ENCODE assay signal across 31 cellular contexts in the genomic region with DNA sequence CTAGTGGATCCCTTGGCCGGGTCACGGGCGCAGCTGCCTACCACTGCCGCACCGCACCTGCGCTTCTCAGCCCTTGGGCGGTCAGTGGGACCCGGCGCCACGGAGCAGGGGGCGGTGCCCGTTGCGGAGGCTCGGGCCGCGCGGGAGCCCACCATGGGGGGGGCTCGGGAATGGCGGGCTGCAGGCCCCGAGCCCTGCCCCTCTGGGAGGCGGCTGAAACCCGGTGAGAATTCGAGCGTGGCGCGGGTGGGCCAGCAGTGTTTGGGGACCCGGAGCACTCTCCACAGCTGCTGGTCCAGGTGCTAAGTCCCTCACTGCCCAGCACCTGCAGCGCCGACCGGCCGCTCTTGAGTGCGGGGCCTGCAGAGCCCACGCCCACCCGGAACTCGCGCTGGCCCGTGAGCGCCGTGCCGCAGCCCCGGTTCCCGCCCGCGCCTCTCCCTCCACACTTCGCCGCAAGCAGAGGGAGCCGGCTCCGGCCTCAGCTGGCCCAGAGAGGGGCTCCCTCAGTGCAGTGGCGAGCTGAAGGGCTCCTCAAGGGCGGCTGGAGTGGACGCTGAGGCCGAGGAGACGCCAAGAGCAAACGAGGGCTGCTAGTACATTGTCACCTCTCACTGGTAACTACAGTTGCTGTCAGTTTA.
DNase-seq lines count a peak whose midpoint lies in the region; ATAC-seq, FAIRE-seq and TF ChIP-seq lines count a peak whose summit lies in the region.
"Had no signal": no experiment of that assay in that cellular context is flagged by ENCODE, and none has a peak within 500 bp of the region (broad histone marks: within the 10 kb centered on the region; RNA-seq: fewer than 3 reads in every experiment).

No MANE protein-coding gene starts in this region.

- peak in 1 of 2 experiments; percentile 29; a peak in 1 of 4 replicates for TF ChIP-seq RAD21 in K562 (CRISPR knock-in tag; conservative IDR thresholded peaks at IDR 0.05 in 1 of 2, IDR thresholded peaks at IDR 0.05 in 1 of 2)

- peaks cover 7% of the 10 kb centered on the region for H3K36me3 Mint-ChIP-seq in GM23338 (ENCODE audit: low read depth)
- H3K36me3 Mint-ChIP-seq: CD8-positive, alpha-beta T cell had no signal

- in situ Hi-C loops in K562 (cut with MboI): no loop called here

- intact Hi-C loops in K562 (cut with micrococcal nuclease) (no loop called here), left colon (cut with DNase I, micrococcal nuclease) (no loop called here)

- TF ChIP-seq EP300 in K562 (IDR thresholded peaks at IDR 0.05; ENCODE audit: low read length): no peak

- 15% methylated on average over 51 of the region's 54 CpGs for WGBS in K562 (ENCODE audit: insufficient coverage, low coverage, missing lambda C conversion rate)

- H2AFZ ChIP-seq in GM23338 (no peak overlapping the region), K562 (ENCODE audit: low read depth, low read length) (no peak overlapping the region)

- no peaks in the 10 kb centered on the region for H3K4me1 Mint-ChIP-seq in GM23338

- H3K79me2 ChIP-seq in GM23338 (replicated peaks; ENCODE audit: insufficient read depth): no peaks in the 10 kb centered on the region
- H3K79me2 ChIP-seq in K562 (ENCODE audit: control insufficient read depth, insufficient read depth, low read length): no peaks in the 10 kb centered on the region

- no peak for TF ChIP-seq POLR2A in K562 (conservative IDR thresholded peaks at IDR 0.05)

- no peak overlapping the region for H3K27ac ChIP-seq in GM23338 (ENCODE audit: low read depth)
- H3K27ac ChIP-seq in K562 (ENCODE audit: extremely low read depth, low read depth, low read length): no peak overlapping the region
- H3K27ac ChIP-seq: KMS-11, suprapubic skin had no signal

- no TSS peak for BruUV-seq in K562 (replicated peaks; lab: Mats Ljungman, UMichigan)

- FAIRE-seq in K562 (lab: Jason Lieb, UNC): no peak
- FAIRE-seq: A549, GM18507, urothelium cell line had no signal

- H3K4me2 ChIP-seq in GM23338 (no peak overlapping the region), K562 (ENCODE audit: insufficient read depth, low read length) (no peak overlapping the region)
- H3K4me2 ChIP-seq: A549, KMS-11 had no signal

- ATAC-seq in GM23338: peak; percentile 91
- peak; percentile 75 for ATAC-seq in K562
- no peak for ATAC-seq in GM21528 (IDR thresholded peaks at IDR 0.05; ENCODE audit: low FRiP score, unreplicated experiment)
- ATAC-seq in left colon: no peak
- no peak for ATAC-seq in HG02759 (IDR thresholded peaks at IDR 0.05; ENCODE audit: unreplicated experiment)
- ATAC-seq: CD8-positive, alpha-beta T cell; effector memory CD8-positive, alpha-beta T cell; PC-3; SK-N-SH treated with all-trans-retinoic acid at 6 μM for 48 hours; T-helper 17 cell had no signal

- H3K9me3 ChIP-seq in K562 (replicated peaks; ENCODE audit: control insufficient read depth, insufficient read depth, low read depth, low read length): no peaks in the 10 kb centered on the region
- H3K9me3 ChIP-seq: A549, suprapubic skin had no signal

- DNase-seq in activated effector memory CD4-positive, alpha-beta T cell treated with anti-CD3 and anti-CD28 coated beads, Interleukin-2, amount 50 U/mL, for 16 hours: peak; percentile 67
- no peak for DNase-seq in activated effector memory CD4-positive, alpha-beta T cell treated with Interleukin-2 at 50 U/mL for 16 hours
- DNase-seq in GM23338 (ENCODE audit: low spot score) (peak; percentile 57), K562 (ENCODE audit: extremely low read depth in 1 of 4, low spot score in 3 of 4) (no peak), left colon (no peak)
- DNase-seq in stimulated activated CD4-positive, alpha-beta T cell treated with anti-CD3 and anti-CD28 coated beads, Interleukin-4, amount 100 ng/mL, for 1 hour: peak; percentile 37
- DNase-seq: activated CD4-positive, alpha-beta T cell treated with anti-CD3 and anti-CD28 coated beads for 1 hour; activated gamma-delta T cell; AML-193; CD8-positive, alpha-beta T cell; central memory CD4-positive, alpha-beta T cell; cortex of kidney; effector memory CD8-positive, alpha-beta T cell; glutamatergic neuron; GOT3; islet precursor cell; MM.1S; NCI-H1417; NCI-H2081; NCI-H226; PC-3; stimulated activated naive B cell treated with anti-CD40 and anti-IgM and Interleukin-4, amounts not matched to agents 10 μg/mL and 1 μg/mL and 100 μg/mL, for 72 hours; T-helper 17 cell had no signal

- no peaks in the 10 kb centered on the region for H3K9me2 ChIP-seq in GM23338 (ENCODE audit: insufficient read depth)

- H3K4me1 ChIP-seq in GM23338 (ENCODE audit: insufficient read depth): no peaks in the 10 kb centered on the region
- peaks cover 0 to 7% of the 10 kb centered on the region in 2 experiments; a peak in 1 of 5 replicates for H3K4me1 ChIP-seq in K562 (replicated peaks in 1 of 2; ENCODE audit: control insufficient read depth in 2 of 2, insufficient read depth in 2 of 2, low read length in 2 of 2)

- no peak overlapping the region for H3K9ac ChIP-seq in K562 (ENCODE audit: insufficient read depth in 1 of 2, low read depth in 2 of 2, low read length in 2 of 2)
- H3K9ac ChIP-seq: KMS-11 had no signal

- H3F3A ChIP-seq in GM23338 (replicated peaks; ENCODE audit: low read depth): no peaks in the 10 kb centered on the region

- CTCF ChIA-PET in K562 (lab: Yijun Ruan, JAX; ENCODE audit: low intra/inter-chr PET ratio): no interaction called here

- H3K4me3 ChIP-seq in GM23338: no peak overlapping the region
- no peak overlapping the region for H3K4me3 ChIP-seq in K562
- H3K4me3 ChIP-seq: A549, suprapubic skin had no signal

- H3K36me3 ChIP-seq in GM23338 (ENCODE audit: insufficient read depth): no peaks in the 10 kb centered on the region
- H3K36me3 ChIP-seq in K562 (ENCODE audit: control insufficient read depth, insufficient read depth, low read length): no peaks in the 10 kb centered on the region
- H3K36me3 ChIP-seq: suprapubic skin had no signal

- peak in 1 of 2 experiments; percentile 2; a peak in 2 of 4 replicates for TF ChIP-seq CTCF in GM23338 (conservative IDR thresholded peaks at IDR 0.05; ENCODE audit: low read depth in 2 of 2)
- TF ChIP-seq CTCF in K562 (IDR thresholded peaks at IDR 0.05 in 2 of 3, conservative IDR thresholded peaks at IDR 0.05 in 1 of 3; ENCODE audit: insufficient read depth in 2 of 3, low read depth in 1 of 3, low read length in 3 of 3): 0 out of 6 replicates have a peak, but pooled peaks of 1 of the 3 experiments have one; percentile 10

- H3K27me3 ChIP-seq in GM23338 (ENCODE audit: insufficient read depth): no peaks in the 10 kb centered on the region
- H3K27me3 ChIP-seq in K562 (ENCODE audit: control insufficient read depth in 2 of 2, insufficient read depth in 2 of 2, low read length in 2 of 2): no peaks in the 10 kb centered on the region
- H3K27me3 ChIP-seq: suprapubic skin had no signal

- H3K4me3 Mint-ChIP-seq in GM23338: no peak overlapping the region
- H3K4me3 Mint-ChIP-seq: CD8-positive, alpha-beta T cell; effector memory CD8-positive, alpha-beta T cell; stimulated activated naive B cell treated with anti-CD40 and anti-IgM and Interleukin-4, amounts not matched to agents 10 μg/mL and 1 μg/mL and 100 μg/mL, for 72 hours; T-helper 17 cell had no signal

- H3K27me3 Mint-ChIP-seq in GM23338 (ENCODE audit: insufficient read depth, low read depth, poor library complexity): peaks cover 1% of the 10 kb centered on the region
- H3K27me3 Mint-ChIP-seq: effector memory CD8-positive, alpha-beta T cell; stimulated activated naive B cell treated with anti-CD40 and anti-IgM and Interleukin-4, amounts not matched to agents 10 μg/mL and 1 μg/mL and 100 μg/mL, for 72 hours; T-helper 17 cell had no signal

- peaks cover 12% of the 10 kb centered on the region; the same call in 2 of the 3 replicates for H3K9me3 Mint-ChIP-seq in GM23338
- H3K9me3 Mint-ChIP-seq: CD8-positive, alpha-beta T cell; effector memory CD8-positive, alpha-beta T cell had no signal

- no peak overlapping the region for H3K27ac Mint-ChIP-seq in GM23338
- H3K27ac Mint-ChIP-seq: CD8-positive, alpha-beta T cell; effector memory CD8-positive, alpha-beta T cell had no signal

- POLR2A ChIA-PET in K562 (lab: Yijun Ruan, JAX): interaction anchor here (1.0 to 1.5 kb wide), 2 partner anchors 10 to 12 kb away, joined by 3 read pairs; no protein-coding TSS in a partner anchor

- H4K20me1 ChIP-seq in GM23338 (replicated peaks; ENCODE audit: insufficient read depth) (no peaks in the 10 kb centered on the region), K562 (replicated peaks; ENCODE audit: control insufficient read depth, insufficient read depth, low read length) (no peaks in the 10 kb centered on the region)

- H3K9me1 ChIP-seq in K562 (ENCODE audit: control insufficient read depth, insufficient read depth, low read length): no peaks in the 10 kb centered on the region

TF ChIP-seq in GM23338, 12 proteins besides CTCF, POLR2A, EP300 and RAD21 (continues in another document):
- no peak for TF ChIP-seq CREB1 (CRISPR knock-in tag; IDR thresholded peaks at IDR 0.05; ENCODE audit: low read depth)
- no peak for TF ChIP-seq ETS1 (IDR thresholded peaks at IDR 0.05)
- TF ChIP-seq STAT1 (IDR thresholded peaks at IDR 0.05; ENCODE audit: unreplicated experiment): no peak
- TF ChIP-seq EZH2 (IDR thresholded peaks at IDR 0.05; ENCODE audit: low read depth, unreplicated experiment): no peak
- TF ChIP-seq ZNF114 (CRISPR knock-in tag; IDR thresholded peaks at IDR 0.05): no peak

TF ChIP-seq in K562, 482 proteins besides CTCF, POLR2A, EP300 and RAD21:
- TF ChIP-seq NRF1 (conservative IDR thresholded peaks at IDR 0.05 in 1 of 2, IDR thresholded peaks at IDR 0.05 in 1 of 2): peak in 1 of 2 experiments; percentile 34; a peak in 2 of 4 replicates
- no peak for TF ChIP-seq GTF2A2 (tag; IDR thresholded peaks at IDR 0.05)

Comparison
In these comparisons a context has a peak if more than half of its experiments do, and no peak if none do; other contexts are left out.
1. DNase-seq: peak in activated effector memory CD4-positive, alpha-beta T cell treated with anti-CD3 and anti-CD28 coated beads, Interleukin-2, amount 50 U/mL, for 16 hours (single experiment), GM23338 (single experiment) and stimulated activated CD4-positive, alpha-beta T cell treated with anti-CD3 and anti-CD28 coated beads, Interleukin-4, amount 100 ng/mL, for 1 hour (single experiment); none in activated effector memory CD4-positive, alpha-beta T cell treated with Interleukin-2 at 50 U/mL for 16 hours (single experiment), K562 (0 of 4) and left colon (0 of 2).
2. ATAC-seq: peak in GM23338 (single experiment) and K562 (single experiment); none in GM21528 (single experiment), left colon (single experiment) and HG02759 (single experiment).